ENCODE assay signal across 16 cellular contexts in the genomic region with DNA sequence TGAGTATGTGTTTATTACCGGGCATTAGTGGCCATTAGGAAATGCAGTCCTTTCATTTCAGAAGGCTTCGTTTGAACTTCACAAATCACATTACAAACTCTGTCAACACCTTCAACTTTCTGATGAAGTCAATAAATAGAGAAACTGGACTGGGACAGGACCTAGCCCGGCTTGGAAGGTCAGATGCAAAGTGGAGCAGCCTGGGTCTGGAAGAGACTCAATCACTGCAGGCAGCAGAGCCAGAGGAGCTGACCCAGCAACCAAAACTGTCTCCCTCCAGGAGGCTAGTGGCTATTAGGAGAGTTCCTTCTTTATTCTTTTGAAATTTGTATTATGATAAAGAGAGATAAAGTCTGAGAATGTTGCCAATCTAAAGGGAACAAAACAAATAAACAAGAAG.
A peak's percentile ranks its signal among the peaks of the same experiment; 100 is the strongest.
DNase-seq lines count a peak whose midpoint lies in the region; ATAC-seq, FAIRE-seq and TF ChIP-seq lines count a peak whose summit lies in the region.
"Had no signal": no experiment of that assay in that cellular context is flagged by ENCODE, and none has a peak within 500 bp of the region (broad histone marks: within the 10 kb centered on the region; RNA-seq: fewer than 3 reads in every experiment).

No MANE protein-coding gene starts in this region.

- TF ChIP-seq CTCF in SK-N-SH (IDR thresholded peaks at IDR 0.05) (no peak), left lung (IDR thresholded peaks at IDR 0.05) (no peak), pancreas (IDR thresholded peaks at IDR 0.05) (no peak)

- no peak overlapping the region for H2AFZ ChIP-seq in SK-N-SH (ENCODE audit: low read depth)
- H2AFZ ChIP-seq: GM23338 had no signal

- H3K9me3 ChIP-seq in SK-N-SH (no peaks in the 10 kb centered on the region), left lung (no peaks in the 10 kb centered on the region), pancreas (no peaks in the 10 kb centered on the region), aorta (ENCODE audit: control insufficient read depth, low read length) (no peaks in the 10 kb centered on the region)

- CTCF ChIA-PET in SK-N-SH (lab: Yijun Ruan, JAX): no interaction called here

- no peaks in the 10 kb centered on the region for H3K27me3 ChIP-seq in SK-N-SH (ENCODE audit: insufficient read depth)
- H3K27me3 ChIP-seq in left lung: no peaks in the 10 kb centered on the region
- no peaks in the 10 kb centered on the region for H3K27me3 ChIP-seq in pancreas
- H3K27me3 ChIP-seq in aorta (ENCODE audit: control insufficient read depth in 1 of 2, insufficient read depth in 2 of 2, low read length in 1 of 2): no peaks in the 10 kb centered on the region

- no peaks in the 10 kb centered on the region for H4K20me1 ChIP-seq in SK-N-SH (ENCODE audit: insufficient read depth)

- DNase-seq in SK-N-SH (no peak), left lung (no peak), pancreas (no peak), aorta (no peak), HTR-8/SVneo (ENCODE audit: insufficient read length, low spot score) (no peak), AG08395 (ENCODE audit: low spot score) (no peak)
- DNase-seq: 8988T; C1 segment of cervical spinal cord; Calu3; CD4-positive, alpha-beta T cell; DMS 273 treated with DMSO at 0.1 percent for 48 hours; DMS79; H7 had no signal

- no peaks in the 10 kb centered on the region for H3K79me2 ChIP-seq in SK-N-SH (ENCODE audit: insufficient read depth)

- H3K9ac ChIP-seq in SK-N-SH: no peak overlapping the region

- no peaks in the 10 kb centered on the region for H3K9me2 ChIP-seq in SK-N-SH

- H3K4me1 ChIP-seq in SK-N-SH (ENCODE audit: control insufficient read depth in 1 of 2, insufficient read depth in 2 of 2, low read depth in 1 of 2, low read length in 1 of 2) (peaks cover 0 to 6% of the 10 kb centered on the region in 2 experiments; a peak in 2 of 4 replicates), left lung (peaks cover 0 to under 1% of the 10 kb centered on the region in 2 donors), pancreas (no peaks in the 10 kb centered on the region), aorta (ENCODE audit: control insufficient read depth in 1 of 2, insufficient read depth in 2 of 2, low read length in 2 of 2) (peaks cover 3 to 6% of the 10 kb centered on the region in 2 donors)

- TF ChIP-seq RAD21 in SK-N-SH (IDR thresholded peaks at IDR 0.05; ENCODE audit: low read length): no peak

- ATAC-seq in SK-N-SH treated with all-trans-retinoic acid at 6 μM for 48 hours: peak; percentile 17; the same call in 1 of the 3 replicates
- ATAC-seq in left lung: peak; percentile 34
- peak in 3 of 4 donors; percentile 41 to 73 (median 55) for ATAC-seq in pancreas
- ATAC-seq in aorta (ENCODE audit: low FRiP score): peak; percentile 68
- ATAC-seq: GM12878, GM23338 had no signal

- H3K36me3 ChIP-seq in SK-N-SH (replicated peaks in 1 of 2; ENCODE audit: control insufficient read depth in 1 of 2, insufficient read depth in 2 of 2, low read length in 1 of 2) (no peaks in the 10 kb centered on the region), left lung (no peaks in the 10 kb centered on the region), pancreas (no peaks in the 10 kb centered on the region), aorta (ENCODE audit: control insufficient read depth in 1 of 2, insufficient read depth in 2 of 2, low read length in 1 of 2) (no peaks in the 10 kb centered on the region)

- TF ChIP-seq EP300 in SK-N-SH (IDR thresholded peaks at IDR 0.05; ENCODE audit: borderline replicate concordance in 1 of 2, low read depth in 1 of 2, low read length in 1 of 2): no peak

- no peaks in the 10 kb centered on the region for H3F3A ChIP-seq in SK-N-SH (replicated peaks; ENCODE audit: insufficient read depth)

- FAIRE-seq in pancreas (lab: Jason Lieb, UNC) (no peak), HTR-8/SVneo (lab: Jason Lieb, UNC) (no peak)
- FAIRE-seq: GM12878 had no signal

- H3K4me3 ChIP-seq in SK-N-SH (ENCODE audit: low read depth in 2 of 2, low read length in 1 of 2) (no peak overlapping the region), left lung (no peak overlapping the region), pancreas (no peak overlapping the region), aorta (ENCODE audit: low read length in 2 of 2) (no peak overlapping the region)
- H3K4me3 ChIP-seq: GM12878, GM23338 had no signal

- POLR2A ChIA-PET in SK-N-SH (lab: Yijun Ruan, JAX): no interaction called here

- 67% methylated on average over 3 of the region's 3 CpGs for WGBS in SK-N-SH (ENCODE audit: low lambda C conversion rate)
- 21% methylated on average over 3 of the region's 3 CpGs for WGBS in pancreas, 2 donors
- WGBS in aorta, 2 donors: 21 to 32% methylated on average over 3 of the region's 3 CpGs

- H3K27ac ChIP-seq in SK-N-SH (ENCODE audit: low read depth in 2 of 2, low read length in 1 of 2): peak overlapping the region in 1 of 2 experiments; percentile 67; a peak in 1 of 4 replicates
- no peak overlapping the region for H3K27ac ChIP-seq in left lung
- H3K27ac ChIP-seq in pancreas: no peak overlapping the region
- H3K27ac ChIP-seq in aorta (ENCODE audit: low read depth in 1 of 2, low read length in 2 of 2): no peak overlapping the region

- intact Hi-C loops in left lung (cut with DNase I) (no loop called here), pancreas (cut with DNase I) (no loop called here), aorta (cut with DNase I) (no loop called here)

- no peak overlapping the region for H3K4me2 ChIP-seq in SK-N-SH
- H3K4me2 ChIP-seq: GM23338 had no signal

TF ChIP-seq in SK-N-SH treated with all-trans-retinoic acid at 6 μM for 48 hours, 23 proteins besides CTCF, POLR2A, EP300 and RAD21:
- TF ChIP-seq CSDC2 (CRISPR knock-in tag; IDR thresholded peaks at IDR 0.05) (no peak), ISL1 (CRISPR knock-in tag; IDR thresholded peaks at IDR 0.05) (no peak), PATZ1 (CRISPR knock-in tag; IDR thresholded peaks at IDR 0.05; ENCODE audit: borderline replicate concordance) (no peak), OSR1 (CRISPR knock-in tag; IDR thresholded peaks at IDR 0.05) (no peak), ESRRG (CRISPR knock-in tag; IDR thresholded peaks at IDR 0.05) (no peak), TCF4 (CRISPR knock-in tag; IDR thresholded peaks at IDR 0.05; ENCODE audit: borderline replicate concordance) (no peak), ZC3H10 (CRISPR knock-in tag; IDR thresholded peaks at IDR 0.05) (no peak), PPARA (CRISPR knock-in tag; IDR thresholded peaks at IDR 0.05; ENCODE audit: borderline replicate concordance) (no peak)

TF ChIP-seq in SK-N-SH, 30 proteins besides CTCF, POLR2A, EP300 and RAD21:
- TF ChIP-seq, protein P1, sequence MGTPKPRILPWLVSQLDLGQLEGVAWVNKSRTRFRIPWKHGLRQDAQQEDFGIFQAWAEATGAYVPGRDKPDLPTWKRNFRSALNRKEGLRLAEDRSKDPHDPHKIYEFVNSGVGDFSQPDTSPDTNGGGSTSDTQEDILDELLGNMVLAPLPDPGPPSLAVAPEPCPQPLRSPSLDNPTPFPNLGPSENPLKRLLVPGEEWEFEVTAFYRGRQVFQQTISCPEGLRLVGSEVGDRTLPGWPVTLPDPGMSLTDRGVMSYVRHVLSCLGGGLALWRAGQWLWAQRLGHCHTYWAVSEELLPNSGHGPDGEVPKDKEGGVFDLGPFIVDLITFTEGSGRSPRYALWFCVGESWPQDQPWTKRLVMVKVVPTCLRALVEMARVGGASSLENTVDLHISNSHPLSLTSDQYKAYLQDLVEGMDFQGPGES (IDR thresholded peaks at IDR 0.05; ENCODE audit: low read depth, low read length): no peak
- TF ChIP-seq TCF12 (IDR thresholded peaks at IDR 0.05) (no peak), RFX5 (IDR thresholded peaks at IDR 0.05; ENCODE audit: low read length) (no peak), FOSL2 (IDR thresholded peaks at IDR 0.05; ENCODE audit: borderline replicate concordance, low read depth) (no peak), ZBTB33 (IDR thresholded peaks at IDR 0.05; ENCODE audit: borderline replicate concordance, low read depth) (no peak), GATA2 (CRISPR knock-in tag; IDR thresholded peaks at IDR 0.05) (no peak), POLR2AphosphoS5 (IDR thresholded peaks at IDR 0.05; ENCODE audit: low read depth, low read length) (no peak), MXI1 (IDR thresholded peaks at IDR 0.05; ENCODE audit: low read depth, low read length) (no peak), JUND (IDR thresholded peaks at IDR 0.05) (no peak)
- TF ChIP-seq, protein P2, sequence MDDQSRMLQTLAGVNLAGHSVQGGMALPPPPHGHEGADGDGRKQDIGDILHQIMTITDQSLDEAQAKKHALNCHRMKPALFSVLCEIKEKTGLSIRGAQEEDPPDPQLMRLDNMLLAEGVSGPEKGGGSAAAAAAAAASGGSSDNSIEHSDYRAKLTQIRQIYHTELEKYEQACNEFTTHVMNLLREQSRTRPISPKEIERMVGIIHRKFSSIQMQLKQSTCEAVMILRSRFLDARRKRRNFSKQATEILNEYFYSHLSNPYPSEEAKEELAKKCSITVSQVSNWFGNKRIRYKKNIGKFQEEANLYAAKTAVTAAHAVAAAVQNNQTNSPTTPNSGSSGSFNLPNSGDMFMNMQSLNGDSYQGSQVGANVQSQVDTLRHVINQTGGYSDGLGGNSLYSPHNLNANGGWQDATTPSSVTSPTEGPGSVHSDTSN (IDR thresholded peaks at IDR 0.05): no peak

Comparison
In these comparisons a context has a peak if more than half of its experiments do, and no peak if none do; other contexts are left out.
1. ATAC-seq: peak in every context shown above with its lines; median percentile 68 in aorta; 55 in pancreas; 34 in left lung; 17 in SK-N-SH treated with all-trans-retinoic acid at 6 μM for 48 hours.